1 cellular context compared by ENCODE assay signal in the genomic region with DNA sequence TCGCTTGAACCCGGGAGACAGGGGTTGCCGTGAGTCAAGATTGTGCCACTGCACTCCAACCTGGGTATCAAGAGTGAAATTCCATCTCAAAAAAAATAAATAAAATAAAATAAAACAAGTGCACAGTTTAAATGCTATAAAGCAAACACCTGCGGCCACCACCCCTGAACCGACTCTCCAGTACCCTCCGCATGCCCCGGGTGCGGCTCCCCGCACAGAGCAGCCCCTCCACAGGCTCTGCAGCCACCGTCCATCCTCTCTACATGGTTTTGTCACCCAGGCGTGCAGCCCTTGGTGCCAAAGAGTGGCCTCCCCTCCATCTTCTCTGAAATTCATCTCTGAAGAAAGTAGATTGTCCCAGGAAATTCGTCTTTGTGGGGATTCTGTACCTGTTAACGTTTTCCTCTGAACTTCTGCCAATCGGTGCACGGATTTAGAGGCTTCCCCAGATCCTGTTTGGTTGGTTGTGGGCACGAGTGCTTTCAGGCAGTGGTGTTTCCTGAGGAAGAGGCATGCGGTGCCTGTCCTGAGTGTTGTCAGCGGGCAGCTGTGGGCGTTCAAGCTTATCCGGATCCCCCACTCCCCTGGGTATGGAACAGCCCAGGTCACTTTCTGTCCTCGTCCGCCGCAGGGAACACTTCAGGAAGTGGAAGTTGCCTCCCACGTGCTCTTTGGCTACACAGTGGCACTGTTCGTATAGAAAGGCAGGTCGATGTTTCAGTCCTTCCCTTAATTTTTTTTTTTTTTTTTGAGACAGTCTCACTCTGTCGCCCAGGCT.
TF ChIP-seq lines count a peak whose summit lies in the region.

No MANE protein-coding gene starts in this region.

TF ChIP-seq in H1, 55 proteins besides CTCF, POLR2A, EP300 and RAD21:
- TF ChIP-seq NRF1 (IDR thresholded peaks at IDR 0.05; ENCODE audit: low read depth, low read length) (no peak), SAP30 (IDR thresholded peaks at IDR 0.05; ENCODE audit: insufficient read depth, insufficient replicate concordance, low read length) (no peak), KDM5A (IDR thresholded peaks at IDR 0.05; ENCODE audit: low read length) (no peak), HDAC2 (IDR thresholded peaks at IDR 0.05; ENCODE audit: borderline replicate concordance in 1 of 2, low read depth in 2 of 2, low read length in 2 of 2) (no peak), NANOG (IDR thresholded peaks at IDR 0.05; ENCODE audit: insufficient read depth, low read depth, low read length, poor library complexity, severe bottlenecking) (no peak), GTF2F1 (IDR thresholded peaks at IDR 0.05; ENCODE audit: borderline replicate concordance, low read depth, low read length) (no peak), MAFK (IDR thresholded peaks at IDR 0.05; ENCODE audit: low read depth, low read length) (no peak), SIRT6 (IDR thresholded peaks at IDR 0.05; ENCODE audit: low read length) (no peak), JUND (IDR thresholded peaks at IDR 0.05; ENCODE audit: low read length) (no peak), RXRA (IDR thresholded peaks at IDR 0.05; ENCODE audit: insufficient read depth, low read depth, low read length) (no peak), SUZ12 (IDR thresholded peaks at IDR 0.05; ENCODE audit: low read length) (no peak), JUN (IDR thresholded peaks at IDR 0.05; ENCODE audit: low read depth, low read length) (no peak), KDM1A (IDR thresholded peaks at IDR 0.05; ENCODE audit: borderline replicate concordance, low read length) (no peak), RFX5 (IDR thresholded peaks at IDR 0.05; ENCODE audit: borderline replicate concordance, low read depth, low read length) (no peak), CHD1 (IDR thresholded peaks at IDR 0.05; ENCODE audit: low read depth, low read length) (no peak), SIX5 (IDR thresholded peaks at IDR 0.05; ENCODE audit: low read depth, low read length) (no peak), TBP (IDR thresholded peaks at IDR 0.05; ENCODE audit: low read depth, low read length) (no peak)
- TF ChIP-seq, protein P1, sequence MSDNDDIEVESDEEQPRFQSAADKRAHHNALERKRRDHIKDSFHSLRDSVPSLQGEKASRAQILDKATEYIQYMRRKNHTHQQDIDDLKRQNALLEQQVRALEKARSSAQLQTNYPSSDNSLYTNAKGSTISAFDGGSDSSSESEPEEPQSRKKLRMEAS (IDR thresholded peaks at IDR 0.05): no peak
